15 cellular contexts compared by ENCODE assay signal in genomic region chr20:57118107-57118769, GRCh38.
A peak's percentile ranks its signal among the peaks of the same experiment; 100 is the strongest.
DNase-seq lines count a peak whose midpoint lies in the region; ATAC-seq, FAIRE-seq and TF ChIP-seq lines count a peak whose summit lies in the region.
"Had no signal": no experiment of that assay in that cellular context is flagged by ENCODE, and none has a peak within 500 bp of the region (broad histone marks: within the 10 kb centered on the region; RNA-seq: fewer than 3 reads in every experiment).

No MANE protein-coding gene starts in this region.

- peaks cover 13% of the 10 kb centered on the region for H3K27me3 Mint-ChIP-seq in H9 (ENCODE audit: low read depth)

- BruUV-seq in GM12878 (replicated peaks; lab: Mats Ljungman, UMichigan), result no TSS peak
- BruUV-seq in OCI-LY7 (replicated peaks; lab: Mats Ljungman, UMichigan), result no TSS peak

- H4K20me1 ChIP-seq in H9 (ENCODE audit: control insufficient read depth, insufficient read depth, insufficient read length) (no peaks in the 10 kb centered on the region), GM12878 (ENCODE audit: control insufficient read depth, insufficient read depth) (no peaks in the 10 kb centered on the region), OCI-LY7 (ENCODE audit: insufficient read depth, low read length) (no peaks in the 10 kb centered on the region)

- H2BK12ac ChIP-seq in H9 (ENCODE audit: insufficient read length, low read depth, low read length), result no peak overlapping the region

- H3K4me2 ChIP-seq in H9 (ENCODE audit: insufficient read depth, insufficient read length, low read length) (no peak overlapping the region), GM12878 (ENCODE audit: control insufficient read depth, insufficient read depth) (no peak overlapping the region), OCI-LY7 (ENCODE audit: low read length) (no peak overlapping the region)

- H3K4ac ChIP-seq in H9 (ENCODE audit: low read depth, low read length), result no peak overlapping the region

- no peak for TF ChIP-seq EP300 in GM12878 (IDR thresholded peaks at IDR 0.05; ENCODE audit: borderline replicate concordance in 1 of 2, control insufficient read depth in 1 of 2, low read depth in 2 of 2, low read length in 2 of 2)

- peak; percentile 79 for DNase-seq in H9
- DNase-seq in NAMALWA (ENCODE audit: low spot score), result peak; percentile 23
- no peak for DNase-seq in GM12878 (ENCODE audit: low read depth, low spot score)
- no peak for DNase-seq in OCI-LY7 (ENCODE audit: low spot score)
- DNase-seq in adrenal gland, result no peak
- no peak for DNase-seq in Right ventricle myocardium superior
- DNase-seq in SJCRH30, result no peak
- DNase-seq: BE2C; CD4-positive, alpha-beta memory T cell; DND-41; GDM1 had no signal

- no peak overlapping the region for H3K4me3 Mint-ChIP-seq in H9
- H3K4me3 Mint-ChIP-seq: CD4-positive, alpha-beta memory T cell had no signal

- no peak overlapping the region for H2AFZ ChIP-seq in H9 (ENCODE audit: low read length)
- no peak overlapping the region for H2AFZ ChIP-seq in GM12878 (ENCODE audit: control insufficient read depth, low read depth, low read length)
- no peak overlapping the region for H2AFZ ChIP-seq in OCI-LY7 (ENCODE audit: low read length)

- no peaks in the 10 kb centered on the region for H3K9me2 ChIP-seq in OCI-LY7 (ENCODE audit: insufficient read depth, low read length)

- H4K8ac ChIP-seq in H9 (replicated peaks; ENCODE audit: insufficient read length, low read depth, low read length), result no peak overlapping the region

- no peaks in the 10 kb centered on the region for H3K79me2 ChIP-seq in H9 (ENCODE audit: insufficient read depth, low read length)
- no peaks in the 10 kb centered on the region for H3K79me2 ChIP-seq in GM12878 (ENCODE audit: control insufficient read depth, insufficient read depth, low read length)
- no peaks in the 10 kb centered on the region for H3K79me2 ChIP-seq in OCI-LY7 (ENCODE audit: insufficient read depth, low read depth, low read length)

- no peak overlapping the region for H3K14ac ChIP-seq in H9 (ENCODE audit: insufficient read depth, low read length)

- in situ Hi-C loops in GM12878 (cut with MboI), result no loop called here

- POLR2A ChIA-PET in GM12878 (lab: Charles Lee) (no interaction called here), OCI-LY7 (lab: Charles Lee) (no interaction called here)

- no peak for TF ChIP-seq RAD21 in GM12878 (IDR thresholded peaks at IDR 0.05; ENCODE audit: insufficient read depth, low read depth, low read length)

- H3K56ac ChIP-seq in H9 (ENCODE audit: insufficient read length, low read depth, low read length), result no peak overlapping the region

- H3K9me3 ChIP-seq in H9 (ENCODE audit: control insufficient read depth, low read depth, low read length), result no peaks in the 10 kb centered on the region
- no peaks in the 10 kb centered on the region for H3K9me3 ChIP-seq in GM12878 (replicated peaks; ENCODE audit: control insufficient read depth, insufficient read depth, low read length)
- no peaks in the 10 kb centered on the region for H3K9me3 ChIP-seq in OCI-LY7 (ENCODE audit: low read length)
- no peaks in the 10 kb centered on the region for H3K9me3 ChIP-seq in adrenal gland (replicated peaks in 1 of 3)
- peaks cover under 1% of the 10 kb centered on the region; the same call in 1 of the 2 replicates for H3K9me3 ChIP-seq in SJCRH30 (replicated peaks)
- H3K9me3 ChIP-seq: BE2C had no signal

- H4K91ac ChIP-seq in H9 (ENCODE audit: insufficient read length, low read depth, low read length), result no peak overlapping the region

- H3K27ac ChIP-seq in H9 (ENCODE audit: insufficient read length, low read depth, low read length), result no peak overlapping the region
- H3K27ac ChIP-seq in GM12878 (ENCODE audit: control insufficient read depth, insufficient read depth), result no peak overlapping the region
- no peak overlapping the region for H3K27ac ChIP-seq in OCI-LY7 (ENCODE audit: low read depth, low read length, poor library complexity, severe bottlenecking)
- H3K27ac ChIP-seq in adrenal gland, result no peak overlapping the region
- no peak overlapping the region for H3K27ac ChIP-seq in SJCRH30
- H3K27ac ChIP-seq: C4-2B had no signal

- SMC1A ChIA-PET in GM12878 (lab: Charles Lee; ENCODE audit: uncharacterized antibody, unreplicated experiment), result no interaction called here

- H3K79me1 ChIP-seq in H9 (ENCODE audit: insufficient read depth, low read depth, low read length, poor library complexity, severe bottlenecking), result no peaks in the 10 kb centered on the region

- H3K23me2 ChIP-seq in H9 (ENCODE audit: insufficient read length, low read depth, low read length, poor library complexity, severe bottlenecking), result peaks cover 4% of the 10 kb centered on the region

- H3K4me1 Mint-ChIP-seq in H9, result peaks cover 8 to 15% of the 10 kb centered on the region in 2 experiments; a peak in 3 of 4 replicates
- H3K4me1 Mint-ChIP-seq: CD4-positive, alpha-beta memory T cell had no signal

- H3K23ac ChIP-seq in H9 (ENCODE audit: insufficient read length, low read depth, low read length), result no peak overlapping the region

- H3K27me3 ChIP-seq in H9 (ENCODE audit: insufficient read depth, low read length) (no peaks in the 10 kb centered on the region), GM12878 (replicated peaks in 1 of 2; ENCODE audit: control insufficient read depth in 2 of 2, insufficient read depth in 2 of 2, low read length in 1 of 2) (no peaks in the 10 kb centered on the region), adrenal gland (no peaks in the 10 kb centered on the region), SJCRH30 (no peaks in the 10 kb centered on the region)
- H3K27me3 ChIP-seq: BE2C had no signal

- no peak for TF ChIP-seq CTCF in H9 (conservative IDR thresholded peaks at IDR 0.05)
- TF ChIP-seq CTCF in GM12878 (IDR thresholded peaks at IDR 0.05 in 2 of 3, conservative IDR thresholded peaks at IDR 0.05 in 1 of 3; ENCODE audit: control insufficient read depth in 2 of 3, extremely low read depth in 1 of 3, insufficient read depth in 1 of 3, low read depth in 3 of 3, low read length in 3 of 3), result no peak
- TF ChIP-seq CTCF in OCI-LY7 (conservative IDR thresholded peaks at IDR 0.05; ENCODE audit: low read length), result no peak
- no peak for TF ChIP-seq CTCF in adrenal gland (IDR thresholded peaks at IDR 0.05)

- H2AK5ac ChIP-seq in H9 (ENCODE audit: insufficient read length, low read length), result no peak overlapping the region

- H3K4me3 ChIP-seq in GM12878 (no peak overlapping the region), OCI-LY7 (ENCODE audit: low read depth, low read length, poor library complexity, severe bottlenecking) (no peak overlapping the region), adrenal gland (no peak overlapping the region), SJCRH30 (no peak overlapping the region)

- H3K4me1 ChIP-seq in H9 (ENCODE audit: insufficient read depth, low read length), result no peaks in the 10 kb centered on the region; the same call in 1 of the 2 replicates
- no peaks in the 10 kb centered on the region for H3K4me1 ChIP-seq in GM12878 (ENCODE audit: control insufficient read depth, insufficient read depth, low read length)
- no peaks in the 10 kb centered on the region for H3K4me1 ChIP-seq in OCI-LY7 (ENCODE audit: insufficient read depth, low read length, poor library complexity, severe bottlenecking)
- no peaks in the 10 kb centered on the region for H3K4me1 ChIP-seq in adrenal gland (replicated peaks in 1 of 2)
- H3K4me1 ChIP-seq in SJCRH30, result peaks cover 10% of the 10 kb centered on the region; the same call in 1 of the 2 replicates
- H3K4me1 ChIP-seq: BE2C had no signal

- H4K5ac ChIP-seq in H9 (ENCODE audit: insufficient read length, low read depth, low read length), result no peak overlapping the region

- WGBS in H9 (ENCODE audit: extremely low coverage, insufficient read length, low lambda C conversion rate), result no CpG with 5 or more reads among the region's 21 CpGs
- WGBS in GM12878 (ENCODE audit: insufficient coverage, insufficient replicate concordance, low lambda C conversion rate, missing lambda C conversion rate), result 79% methylated on average over 14 of the region's 21 CpGs
- WGBS in adrenal gland, 4 donors, result 79 to 85% (median 83%) methylated on average over 8 to 21 of the region's 21 CpGs

- CTCF ChIA-PET in GM12878 (lab: Yijun Ruan, JAX), result no interaction called here
- CTCF ChIA-PET in OCI-LY7 (lab: Charles Lee; ENCODE audit: unreplicated experiment), result no interaction called here

- no peak overlapping the region for H3K9ac ChIP-seq in H9 (ENCODE audit: extremely low read depth, insufficient read length, low read length)
- no peak overlapping the region for H3K9ac ChIP-seq in GM12878 (ENCODE audit: control insufficient read depth, insufficient read depth, low read length)

- peaks cover 0 to 3% (median 0%) of the 10 kb centered on the region in 3 experiments; a peak in 2 of 7 replicates for H3K36me3 Mint-ChIP-seq in H9 (ENCODE audit: insufficient read depth in 1 of 3, low read depth in 3 of 3)
- H3K36me3 Mint-ChIP-seq: CD4-positive, alpha-beta memory T cell had no signal

- H2BK120ac ChIP-seq in H9 (ENCODE audit: low read depth, low read length, poor library complexity, severe bottlenecking), result no peak overlapping the region

- no peak overlapping the region; a peak in 1 of 7 replicates for H3K27ac Mint-ChIP-seq in H9
- H3K27ac Mint-ChIP-seq: CD4-positive, alpha-beta memory T cell had no signal

- no peak overlapping the region for H2BK5ac ChIP-seq in H9 (ENCODE audit: insufficient read length, low read length)

- H3K36me3 ChIP-seq in GM12878 (ENCODE audit: control insufficient read depth in 2 of 2, insufficient read depth in 2 of 2, low read length in 1 of 2) (no peaks in the 10 kb centered on the region), OCI-LY7 (ENCODE audit: insufficient read depth, low read length) (no peaks in the 10 kb centered on the region), adrenal gland (replicated peaks in 1 of 2) (no peaks in the 10 kb centered on the region), SJCRH30 (no peaks in the 10 kb centered on the region)
- H3K36me3 ChIP-seq: BE2C had no signal

- H2BK15ac ChIP-seq in H9 (ENCODE audit: low read depth, low read length), result no peak overlapping the region

- intact Hi-C loops in GM12878 (cut with micrococcal nuclease; ENCODE audit: unreplicated experiment), result no loop called here
- intact Hi-C loops in OCI-LY7 (cut with micrococcal nuclease; ENCODE audit: unreplicated experiment), result no loop called here
- intact Hi-C loops in adrenal gland (cut with DNase I), result no loop called here
- intact Hi-C loops in Right ventricle myocardium superior (cut with DNase I), result no loop called here

- RAD21 ChIA-PET in GM12878 (lab: Charles Lee; ENCODE audit: unreplicated experiment), result no interaction called here

- no peak overlapping the region for H3K18ac ChIP-seq in H9 (ENCODE audit: insufficient read length, low read depth, low read length)

- H3K9me3 Mint-ChIP-seq in H9, result peaks cover 0 to 6% of the 10 kb centered on the region in 2 experiments; a peak in 3 of 5 replicates

- FAIRE-seq in GM12878 (lab: Jason Lieb, UNC), result no peak
- FAIRE-seq: A204.1, GM19239, HepG2 had no signal

- H3T11ph ChIP-seq in H9 (ENCODE audit: low read length), result no peak overlapping the region

- TF ChIP-seq POLR2A in GM12878 (IDR thresholded peaks at IDR 0.05; ENCODE audit: low read depth, low read length), result no peak
- no peak for TF ChIP-seq POLR2A in adrenal gland (IDR thresholded peaks at IDR 0.05)

- H2BK20ac ChIP-seq in H9 (ENCODE audit: low read depth, low read length, poor library complexity, severe bottlenecking), result no peak overlapping the region

- ATAC-seq in GM12878, result no peak
- no peak for ATAC-seq in Right ventricle myocardium superior (ENCODE audit: poor library complexity)
- ATAC-seq: HepG2 had no signal

Comparison
In these comparisons a context has a peak if more than half of its experiments do, and no peak if none do; other contexts are left out.
1. DNase-seq: peak in H9 (single experiment) and NAMALWA (single experiment); none in GM12878 (single experiment), OCI-LY7 (single experiment), adrenal gland (0 of 7), Right ventricle myocardium superior (single experiment) and SJCRH30 (0 of 2).